In the genomic region with DNA sequence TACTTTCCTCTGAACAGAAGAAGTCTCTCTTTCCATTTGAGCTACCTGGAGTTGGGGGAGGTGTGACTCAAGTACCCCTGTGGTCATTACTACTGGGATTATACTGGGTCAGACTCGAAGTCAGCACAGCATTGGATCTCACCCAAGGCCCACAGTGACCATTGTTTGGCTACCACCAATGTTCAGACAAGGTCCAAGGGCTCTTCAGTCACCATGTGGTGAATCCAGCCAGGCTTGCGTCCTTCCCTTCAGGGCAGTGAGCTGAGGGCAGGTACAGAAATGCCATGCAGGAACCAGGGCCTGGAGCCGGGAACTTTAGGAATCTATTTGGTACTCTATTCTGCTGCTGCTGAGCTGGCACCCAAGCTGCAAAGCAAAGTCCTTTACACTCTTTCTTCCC, we compare ENCODE assay signal across 8 cellular contexts. TPM values are rescaled to one million over a fixed set of nuclear protein-coding genes. Genes with fewer than 3 reads are reported as not detected.
"Had no signal": no experiment of that assay in that cellular context is flagged by ENCODE, and none has a peak within 500 bp of the region (broad histone marks: within the 10 kb centered on the region; RNA-seq: fewer than 3 reads in every experiment).

No MANE protein-coding gene starts in this region.

- H3K4me2 ChIP-seq: GM23338 had no signal

- H3K4me3 ChIP-seq: GM23338, K562 had no signal

- H2AFZ ChIP-seq: GM23338 had no signal

- FAIRE-seq: H1, H54, HepG2, K562 had no signal

- ATAC-seq: GM23338, HepG2, K562 had no signal

- H3K27ac ChIP-seq: HL-60 had no signal

- DNase-seq: H9, HCEC 1CT had no signal

RNA-seq across cellular contexts. Expression of a gene that starts 5.5 kb away (rescaled TPM):
- total RNA-seq: HepG2 had no signal
